Comparison of ENCODE assay signal across 8 cellular contexts in the genomic region with DNA sequence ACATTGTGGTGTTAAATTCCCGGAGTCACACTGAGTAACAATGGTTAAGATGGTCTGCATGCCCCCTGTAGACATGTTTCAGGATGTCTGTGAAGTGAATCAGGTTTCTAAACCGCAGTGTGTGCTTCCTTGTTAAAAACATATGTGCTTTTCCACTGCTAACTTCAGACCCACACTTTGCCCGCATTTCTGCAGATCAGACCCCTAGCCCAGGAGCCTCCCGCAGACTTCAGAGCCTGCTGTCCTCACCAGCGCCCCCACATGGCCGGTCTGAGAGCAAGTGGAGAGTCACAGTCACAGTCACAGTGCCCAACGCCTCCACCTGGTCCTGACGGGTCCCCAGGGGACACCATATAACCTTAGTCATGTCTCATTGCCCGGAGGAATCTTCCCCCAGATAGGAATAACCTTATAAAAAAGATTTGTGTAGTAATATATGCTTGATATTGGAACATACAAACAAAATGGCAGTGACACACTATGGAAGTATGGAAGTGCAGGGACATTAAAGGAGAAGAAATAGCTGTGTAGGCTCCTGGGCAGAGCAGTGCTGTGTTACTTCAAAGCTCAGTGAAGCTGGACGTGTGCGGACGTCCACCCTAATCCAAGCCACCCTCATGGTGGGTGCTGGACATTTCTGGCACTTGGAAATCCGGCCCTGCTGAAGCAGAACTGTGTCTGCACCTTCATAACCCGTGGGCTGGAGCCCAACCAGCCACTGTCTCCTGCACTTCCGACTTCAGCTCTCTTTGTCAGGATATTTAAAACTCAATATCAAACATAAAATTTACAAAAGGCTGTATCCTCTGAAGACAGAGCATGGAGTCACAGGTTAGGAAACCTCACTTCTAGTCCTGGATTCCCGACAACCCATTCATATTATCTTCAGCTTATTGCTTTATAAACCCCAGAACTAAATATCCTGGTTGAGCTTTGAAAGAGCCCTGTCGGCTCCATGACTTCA. TPM values are rescaled to one million over a fixed set of nuclear protein-coding genes. Genes with fewer than 3 reads are reported as not detected.
DNase-seq lines count a peak whose midpoint lies in the region; ATAC-seq and TF ChIP-seq lines count a peak whose summit lies in the region.

No MANE protein-coding gene starts in this region.

- peaks cover 20% of the 10 kb centered on the region for H3K4me1 Mint-ChIP-seq in activated CD8-positive, alpha-beta T cell treated with anti-CD3 and anti-CD28 coated beads, Interleukin-2, amount 10 ng/mL, durations not matched to agents 7 days and 5 days (ENCODE audit: low read depth)

- H3K27ac Mint-ChIP-seq in activated CD8-positive, alpha-beta T cell treated with anti-CD3 and anti-CD28 coated beads, Interleukin-2, amount 10 ng/mL, durations not matched to agents 7 days and 5 days = no peak overlapping the region

- H3K4me3 ChIP-seq in AG04450 (ENCODE audit: low read depth, low read length) = no peak overlapping the region

- H3K9me3 Mint-ChIP-seq in activated CD8-positive, alpha-beta T cell treated with anti-CD3 and anti-CD28 coated beads, Interleukin-2, amount 10 ng/mL, durations not matched to agents 7 days and 5 days (ENCODE audit: insufficient read depth) = peaks cover 14% of the 10 kb centered on the region

- CTCF ChIA-PET in AG04450 (lab: Charles Lee) = interaction anchor here (0.6 to 10.7 kb wide), 15 partner anchors 8 to 85 kb away, joined by 3 to 379 read pairs (median 5); partner anchors contain the start of genes CFAP58, GSTO1 and ITPRIP
- CTCF ChIA-PET in activated CD8-positive, alpha-beta T cell treated with anti-CD3 and anti-CD28 coated beads, Interleukin-2, amount 10 ng/mL, durations not matched to agents 7 days and 5 days (lab: Charles Lee) = interaction anchor here (0.8 to 9.2 kb wide), 8 partner anchors 7 to 54 kb away, joined by 3 to 368 read pairs (median 4); partner anchors contain the start of gene CFAP58

- peaks cover 11% of the 10 kb centered on the region for H3K27me3 Mint-ChIP-seq in activated CD8-positive, alpha-beta T cell treated with anti-CD3 and anti-CD28 coated beads, Interleukin-2, amount 10 ng/mL, durations not matched to agents 7 days and 5 days (ENCODE audit: low read depth)

- peak overlapping the region; percentile 60 for H3K27ac ChIP-seq in AG04450 (ENCODE audit: low read depth, low read length)

- POLR2A ChIA-PET in AG04450 (lab: Yijun Ruan, JAX) = interaction anchor here (0.8 to 1.0 kb wide), 2 partner anchors 39 to 43 kb away, joined by 3 to 4 read pairs; partner anchors contain the start of gene GSTO1
- POLR2A ChIA-PET in activated CD8-positive, alpha-beta T cell treated with anti-CD3 and anti-CD28 coated beads, Interleukin-2, amount 10 ng/mL, durations not matched to agents 7 days and 5 days (lab: Charles Lee) = interaction anchor here (1.6 kb wide), 1 partner anchor 40 kb away, joined by 4 read pairs; the partner anchor contains the start of gene ITPRIP

- no peak overlapping the region for H3K4me3 Mint-ChIP-seq in activated CD8-positive, alpha-beta T cell treated with anti-CD3 and anti-CD28 coated beads, Interleukin-2, amount 10 ng/mL, durations not matched to agents 7 days and 5 days

- no peak for DNase-seq in AG04450 (ENCODE audit: low read depth, low spot score)
- DNase-seq in activated CD8-positive, alpha-beta T cell treated with anti-CD3 and anti-CD28 coated beads, Interleukin-2, amount 10 ng/mL, durations not matched to agents 7 days and 5 days = peak; percentile 48
- peak; percentile 79 for DNase-seq in iPS-NIHi11 (ENCODE audit: low spot score)
- no peak for DNase-seq in D341Med (ENCODE audit: low spot score)
- no peak for DNase-seq in medulla oblongata (ENCODE audit: extremely low spot score)
- no peak for DNase-seq in inferior parietal cortex (ENCODE audit: extremely low spot score)

- no peaks in the 10 kb centered on the region for H3K27me3 ChIP-seq in AG04450 (ENCODE audit: control insufficient read depth, insufficient read depth, low read length)

- peaks cover 9% of the 10 kb centered on the region for H3K36me3 Mint-ChIP-seq in activated CD8-positive, alpha-beta T cell treated with anti-CD3 and anti-CD28 coated beads, Interleukin-2, amount 10 ng/mL, durations not matched to agents 7 days and 5 days (ENCODE audit: low read depth)

- peak; percentile 71 for TF ChIP-seq CTCF in AG04450 (IDR thresholded peaks at IDR 0.05; ENCODE audit: low read depth, low read length)

- ATAC-seq in GM21526 (IDR thresholded peaks at IDR 0.05; ENCODE audit: low FRiP score, unreplicated experiment) (peak; percentile 47), HG02642 (IDR thresholded peaks at IDR 0.05; ENCODE audit: poor library complexity, unreplicated experiment) (no peak)
- ATAC-seq in activated CD8-positive, alpha-beta T cell treated with anti-CD3 and anti-CD28 coated beads, Interleukin-2, amount 10 ng/mL, durations not matched to agents 7 days and 5 days = no peak

- no peaks in the 10 kb centered on the region for H3K9me3 ChIP-seq in AG04450 (ENCODE audit: control insufficient read depth, insufficient read depth, low read length)

RNA-seq across cellular contexts. Expression of gene GSTO2, which starts 29.0 kb away (rescaled TPM):
- 1.7 TPM in 2 replicates for polyA plus RNA-seq in AG04450 (2011; rRNA removed)
- polyA minus RNA-seq in AG04450 (2011; rRNA and poly(A)+ RNA removed) = 0.97 and 1.2 TPM in 2 replicates
- 1 to 10 TPM in 1 of 2 experiments, under 1 TPM in 1; 0.94 to 1.2 TPM for total RNA-seq in activated CD8-positive, alpha-beta T cell treated with anti-CD3 and anti-CD28 coated beads, Interleukin-2, amount 10 ng/mL, durations not matched to agents 7 days and 5 days

RNA-seq across cellular contexts. Expression of gene ITPRIP, which starts 40.3 kb away (rescaled TPM):
- 18.8 and 22.9 TPM in 2 replicates for polyA plus RNA-seq in AG04450 (2011; rRNA removed)
- polyA minus RNA-seq in AG04450 (2011; rRNA and poly(A)+ RNA removed) = 22.2 and 25.4 TPM in 2 replicates
- 10 to 100 TPM; 26.6 to 27.1 TPM for total RNA-seq in activated CD8-positive, alpha-beta T cell treated with anti-CD3 and anti-CD28 coated beads, Interleukin-2, amount 10 ng/mL, durations not matched to agents 7 days and 5 days

RNA-seq across cellular contexts. Expression of gene GSTO1, which starts 43.3 kb away (rescaled TPM):
- polyA plus RNA-seq in AG04450 (2011; rRNA removed) = 185 and 227 TPM in 2 replicates
- 29.7 and 40.9 TPM in 2 replicates for polyA minus RNA-seq in AG04450 (2011; rRNA and poly(A)+ RNA removed)
- total RNA-seq in activated CD8-positive, alpha-beta T cell treated with anti-CD3 and anti-CD28 coated beads, Interleukin-2, amount 10 ng/mL, durations not matched to agents 7 days and 5 days = 100 to 1,000 TPM; 114 to 119 TPM

RNA-seq across cellular contexts. Expression of gene CFAP58, which starts 55.7 kb away (rescaled TPM):
- 0.35 and 0.51 TPM in 2 replicates for polyA plus RNA-seq in AG04450 (2011; rRNA removed)
- polyA minus RNA-seq in AG04450 (2011; rRNA and poly(A)+ RNA removed) = 0.35 and 0.78 TPM in 2 replicates
- total RNA-seq in activated CD8-positive, alpha-beta T cell treated with anti-CD3 and anti-CD28 coated beads, Interleukin-2, amount 10 ng/mL, durations not matched to agents 7 days and 5 days = under 1 TPM; 0.24 to 0.47 TPM

Comparison
In these comparisons a context has a peak if more than half of its experiments do, and no peak if none do; other contexts are left out.
1. DNase-seq: peak in activated CD8-positive, alpha-beta T cell treated with anti-CD3 and anti-CD28 coated beads, Interleukin-2, amount 10 ng/mL, durations not matched to agents 7 days and 5 days (single experiment) and iPS-NIHi11 (single experiment); none in AG04450 (single experiment), D341Med (single experiment), medulla oblongata (single experiment) and inferior parietal cortex (single experiment).